ENCODE assay signal across 13 cellular contexts in genomic region chr3:187975571-187976360, GRCh38.
DNase-seq lines count a peak whose midpoint lies in the region; ATAC-seq, FAIRE-seq and TF ChIP-seq lines count a peak whose summit lies in the region.
"Had no signal": no experiment of that assay in that cellular context is flagged by ENCODE, and none has a peak within 500 bp of the region (broad histone marks: within the 10 kb centered on the region; RNA-seq: fewer than 3 reads in every experiment).

No MANE protein-coding gene starts in this region.

- H3K9me3 Mint-ChIP-seq in activated CD4-positive, alpha-beta T cell treated with anti-CD3 and anti-CD28 coated beads, Interleukin-2, amount 10 ng/mL, durations not matched to agents 7 days and 5 days: peaks cover 10% of the 10 kb centered on the region
- no peaks in the 10 kb centered on the region for H3K9me3 Mint-ChIP-seq in glutamatergic neuron (ENCODE audit: unreplicated experiment)

- no peak for FAIRE-seq in D721Med (lab: Jason Lieb, UNC)

- H3K4me1 ChIP-seq in thymus (ENCODE audit: control insufficient read depth, insufficient read depth, low read length): peaks cover 58% of the 10 kb centered on the region
- H3K4me1 ChIP-seq: lower lobe of right lung had no signal

- 72% methylated on average over 7 of the region's 7 CpGs for WGBS in thymus

- CTCF ChIA-PET in activated CD4-positive, alpha-beta T cell treated with anti-CD3 and anti-CD28 coated beads, Interleukin-2, amount 10 ng/mL, durations not matched to agents 7 days and 5 days (lab: Charles Lee): interaction anchor here (0.5 to 3.3 kb wide), 14 partner anchors 8 to 236 kb away, joined by 3 to 15 read pairs (median 5); partner anchors contain the start of gene BCL6

- TF ChIP-seq CTCF in glutamatergic neuron (IDR thresholded peaks at IDR 0.05; ENCODE audit: partially characterized antibody, unreplicated experiment): no peak
- TF ChIP-seq CTCF in D721Med (IDR thresholded peaks at IDR 0.05; ENCODE audit: insufficient read depth, missing control alignments): no peak

- H3K4me1 Mint-ChIP-seq in activated CD4-positive, alpha-beta T cell treated with anti-CD3 and anti-CD28 coated beads, Interleukin-2, amount 10 ng/mL, durations not matched to agents 7 days and 5 days: peaks cover 77% of the 10 kb centered on the region
- H3K4me1 Mint-ChIP-seq in glutamatergic neuron (ENCODE audit: low read depth, unreplicated experiment): peaks cover 6% of the 10 kb centered on the region

- H3K4me3 ChIP-seq in thymus (ENCODE audit: low read length): peak overlapping the region; percentile 29
- H3K4me3 ChIP-seq: lower lobe of right lung, skin epidermis had no signal

- intact Hi-C loops in Right ventricle myocardium inferior (cut with DNase I) (loop anchor here (10.0 kb wide), 1 partner anchor 979 kb away; no protein-coding TSS in a partner anchor), cardiac septum (cut with DNase I) (no loop called here)

- POLR2A ChIA-PET in activated CD4-positive, alpha-beta T cell treated with anti-CD3 and anti-CD28 coated beads, Interleukin-2, amount 10 ng/mL, durations not matched to agents 7 days and 5 days (lab: Charles Lee): interaction anchor here (1.0 kb wide), 1 partner anchor 230 kb away, joined by 3 read pairs; no protein-coding TSS in a partner anchor

- H3K27ac Mint-ChIP-seq in activated CD4-positive, alpha-beta T cell treated with anti-CD3 and anti-CD28 coated beads, Interleukin-2, amount 10 ng/mL, durations not matched to agents 7 days and 5 days: peak overlapping the region; percentile 92
- no peak overlapping the region for H3K27ac Mint-ChIP-seq in glutamatergic neuron (ENCODE audit: unreplicated experiment)

- H3K9me3 ChIP-seq in thymus (ENCODE audit: control insufficient read depth): no peaks in the 10 kb centered on the region
- H3K9me3 ChIP-seq: lower lobe of right lung had no signal

- peak; percentile 42 for ATAC-seq in Right ventricle myocardium inferior

- H3K4me3 Mint-ChIP-seq in activated CD4-positive, alpha-beta T cell treated with anti-CD3 and anti-CD28 coated beads, Interleukin-2, amount 10 ng/mL, durations not matched to agents 7 days and 5 days: peak overlapping the region; percentile 40
- no peak overlapping the region for H3K4me3 Mint-ChIP-seq in glutamatergic neuron (ENCODE audit: unreplicated experiment)

- no peak for DNase-seq in Right ventricle myocardium inferior (ENCODE audit: missing footprints)
- no peak for DNase-seq in cardiac septum (ENCODE audit: low spot score)
- no peak for DNase-seq in activated CD4-positive, alpha-beta T cell treated with anti-CD3 and anti-CD28 coated beads, Interleukin-2, amount 10 ng/mL, durations not matched to agents 7 days and 5 days
- DNase-seq in iris pigment epithelial cell (ENCODE audit: low read depth): peak; percentile 46
- no peak for DNase-seq in glutamatergic neuron
- no peak for DNase-seq in D721Med (ENCODE audit: insufficient read length, low spot score)
- DNase-seq in T1000 (lab: John Stamatoyannopoulos, UW): no peak
- DNase-seq: AML-193, amniotic stem cell, lower lobe of right lung, NCI-H2227 treated with DMSO at 0.1 percent for 48 hours had no signal

- H3K27ac ChIP-seq in thymus (ENCODE audit: low read depth): peak overlapping the region; percentile 73
- H3K27ac ChIP-seq: lower lobe of right lung had no signal

- no peaks in the 10 kb centered on the region for H3K27me3 Mint-ChIP-seq in activated CD4-positive, alpha-beta T cell treated with anti-CD3 and anti-CD28 coated beads, Interleukin-2, amount 10 ng/mL, durations not matched to agents 7 days and 5 days
- H3K27me3 Mint-ChIP-seq in glutamatergic neuron (ENCODE audit: unreplicated experiment): no peaks in the 10 kb centered on the region

- peaks cover 18% of the 10 kb centered on the region for H3K36me3 Mint-ChIP-seq in activated CD4-positive, alpha-beta T cell treated with anti-CD3 and anti-CD28 coated beads, Interleukin-2, amount 10 ng/mL, durations not matched to agents 7 days and 5 days (ENCODE audit: low read depth)
- H3K36me3 Mint-ChIP-seq in glutamatergic neuron (ENCODE audit: unreplicated experiment): no peaks in the 10 kb centered on the region

- H3K36me3 ChIP-seq in thymus (ENCODE audit: control insufficient read depth, insufficient read depth): no peaks in the 10 kb centered on the region
- H3K36me3 ChIP-seq: lower lobe of right lung had no signal

- H3K27me3 ChIP-seq in thymus (ENCODE audit: control insufficient read depth, insufficient read depth): no peaks in the 10 kb centered on the region
